ENCODE assay signal across 17 cellular contexts in genomic region chr5:131999041-131999440, GRCh38. TPM values are rescaled to one million over a fixed set of nuclear protein-coding genes. Genes with fewer than 3 reads are reported as not detected.
"Had no signal": no experiment of that assay in that cellular context is flagged by ENCODE, and none has a peak within 500 bp of the region (broad histone marks: within the 10 kb centered on the region; RNA-seq: fewer than 3 reads in every experiment).

No MANE protein-coding gene starts in this region.

- H3K36me3 Mint-ChIP-seq: activated naive CD8-positive, alpha-beta T cell treated with anti-CD3 and anti-CD28 coated beads for 36 hours; stimulated activated memory B cell treated with anti-CD40 and anti-IgM and Interleukin-4, amounts not matched to agents 10 μg/mL and 1 μg/mL and 100 μg/mL, for 72 hours had no signal

- H3K4me3 ChIP-seq: skin epidermis, upper lobe of left lung had no signal

- H3K4me3 Mint-ChIP-seq: activated naive CD8-positive, alpha-beta T cell treated with anti-CD3 and anti-CD28 coated beads for 36 hours; stimulated activated memory B cell treated with anti-CD40 and anti-IgM and Interleukin-4, amounts not matched to agents 10 μg/mL and 1 μg/mL and 100 μg/mL, for 72 hours had no signal

- H3K27me3 ChIP-seq: upper lobe of left lung had no signal

- H3K4me1 Mint-ChIP-seq: stimulated activated memory B cell treated with anti-CD40 and anti-IgM and Interleukin-4, amounts not matched to agents 10 μg/mL and 1 μg/mL and 100 μg/mL, for 72 hours had no signal

- H3K9me3 ChIP-seq: upper lobe of left lung had no signal

- H3K27me3 Mint-ChIP-seq: activated naive CD8-positive, alpha-beta T cell treated with anti-CD3 and anti-CD28 coated beads for 36 hours had no signal

- DNase-seq: activated CD4-positive, alpha-beta T cell treated with anti-CD3 and anti-CD28 coated beads, Interleukin-2, amount 50 U/mL, for 48 hours; activated gamma-delta T cell; activated naive CD8-positive, alpha-beta T cell treated with anti-CD3 and anti-CD28 coated beads for 36 hours; activated T-cell treated with anti-CD3 and anti-CD28 coated beads, Interleukin-2, amount 50 U/mL, for 48 hours; cortex of kidney; hippocampal formation; SW 1271; upper lobe of left lung had no signal

- FAIRE-seq: astrocyte had no signal

- H3K27ac Mint-ChIP-seq: activated naive CD8-positive, alpha-beta T cell treated with anti-CD3 and anti-CD28 coated beads for 36 hours; stimulated activated memory B cell treated with anti-CD40 and anti-IgM and Interleukin-4, amounts not matched to agents 10 μg/mL and 1 μg/mL and 100 μg/mL, for 72 hours had no signal

- ATAC-seq: activated CD4-positive, CD25-positive, alpha-beta regulatory T cell treated with anti-CD3 and anti-CD28 coated beads, Interleukin-2, amount 50 U/mL, for 24 hours; stimulated activated memory B cell treated with anti-CD40 and anti-IgM and Interleukin-4, amounts not matched to agents 10 μg/mL and 1 μg/mL and 100 μg/mL, for 72 hours had no signal

- H3K27ac ChIP-seq: parathyroid adenoma, skin epidermis had no signal

- H3K36me3 ChIP-seq: upper lobe of left lung had no signal

- H3K9me3 Mint-ChIP-seq: activated naive CD8-positive, alpha-beta T cell treated with anti-CD3 and anti-CD28 coated beads for 36 hours; stimulated activated memory B cell treated with anti-CD40 and anti-IgM and Interleukin-4, amounts not matched to agents 10 μg/mL and 1 μg/mL and 100 μg/mL, for 72 hours had no signal

RNA-seq across cellular contexts. Expression of gene MEIKIN, which starts 53.6 kb away (rescaled TPM):
- total RNA-seq: activated naive CD8-positive, alpha-beta T cell treated with anti-CD3 and anti-CD28 coated beads for 36 hours; astrocyte; cardiac septum; kidney epithelial cell had no signal
- polyA plus RNA-seq: liver, neural cell had no signal
